In the genomic region with DNA sequence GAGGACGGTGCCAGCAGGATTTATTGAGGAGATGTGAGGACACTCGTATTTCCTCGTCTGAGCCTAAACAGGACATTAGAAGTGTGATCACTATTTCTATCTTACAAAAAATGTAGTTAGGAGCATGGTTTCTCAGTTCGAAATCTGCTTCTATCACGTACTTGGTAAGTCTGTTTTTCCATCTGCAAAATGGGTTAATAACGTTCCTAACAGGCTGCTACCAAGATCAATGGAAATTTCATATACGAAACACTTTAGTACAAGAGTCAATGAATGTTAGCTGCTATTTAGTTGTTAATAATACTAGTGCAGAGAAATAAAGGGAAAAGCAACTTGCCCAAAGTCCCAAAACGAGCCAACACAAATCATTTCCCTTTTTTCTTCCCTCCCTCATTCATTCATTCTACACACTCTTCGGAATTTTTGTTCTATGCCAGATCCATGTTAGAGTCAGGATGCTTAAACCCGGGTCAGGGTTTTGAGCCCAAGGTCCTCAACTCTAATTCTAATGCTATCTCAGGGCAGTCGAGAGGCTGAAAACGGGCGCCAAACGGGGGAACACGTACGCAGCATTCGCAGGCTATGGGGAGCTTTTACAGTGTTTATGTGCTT, we compare ENCODE assay signal across 8 cellular contexts. TPM values are rescaled to one million over a fixed set of nuclear protein-coding genes. Genes with fewer than 3 reads are reported as not detected.
DNase-seq lines count a peak whose midpoint lies in the region; ATAC-seq, FAIRE-seq and TF ChIP-seq lines count a peak whose summit lies in the region.

No MANE protein-coding gene starts in this region.

- H3K79me2 ChIP-seq in HCT116 (ENCODE audit: insufficient read depth, low read length), result peaks cover 93% of the 10 kb centered on the region

- no peaks in the 10 kb centered on the region for H3K9me2 ChIP-seq in HCT116 (ENCODE audit: insufficient read depth)

- H4K20me1 ChIP-seq in HCT116 (ENCODE audit: insufficient read depth), result no peaks in the 10 kb centered on the region

- no TSS peak for BruUV-seq in HCT116 (replicated peaks; lab: Mats Ljungman, UMichigan)

- H2AFZ ChIP-seq in HCT116 (ENCODE audit: low read depth, low read length, poor library complexity, severe bottlenecking), result no peak overlapping the region

- H3K36me3 ChIP-seq in HCT116 (ENCODE audit: control insufficient read depth in 1 of 2, insufficient read depth in 2 of 2, low read length in 2 of 2), result peaks cover 19 to 27% of the 10 kb centered on the region in 2 experiments; a peak in 3 of 4 replicates
- peaks cover 0 to 31% of the 10 kb centered on the region in 2 donors for H3K36me3 ChIP-seq in adrenal gland (replicated peaks in 1 of 2)
- peaks cover 15% of the 10 kb centered on the region in 2 donors for H3K36me3 ChIP-seq in kidney (ENCODE audit: control insufficient read depth in 1 of 2, insufficient read depth in 2 of 2, low read length in 2 of 2)
- H3K36me3 ChIP-seq in testis (ENCODE audit: low read depth, missing control alignments), result no peaks in the 10 kb centered on the region

- POLR2A ChIA-PET in HCT116 (lab: Charles Lee), result interaction anchor here (0.8 to 1.5 kb wide), 7 partner anchors 12 to 126 kb away, joined by 3 to 18 read pairs (median 5); no protein-coding TSS in a partner anchor

- no peak for TF ChIP-seq RAD21 in HCT116 (IDR thresholded peaks at IDR 0.05; ENCODE audit: low read depth)

- intact Hi-C loops in HCT116 (cut with micrococcal nuclease), result no loop called here
- intact Hi-C loops in adrenal gland (cut with DNase I), result no loop called here
- intact Hi-C loops in kidney (cut with DNase I), result no loop called here
- intact Hi-C loops in testis (cut with DNase I; ENCODE audit: low total_unique reads), result no loop called here
- intact Hi-C loops in head of caudate nucleus (cut with DNase I), result no loop called here

- H3K27ac ChIP-seq in HCT116 (ENCODE audit: low read depth, low read length) (peak overlapping the region; percentile 73), adrenal gland (peak overlapping the region in 4 of 5 donors; percentile 72 to 95 (median 83)), kidney (ENCODE audit: low read depth in 2 of 2, low read length in 2 of 2) (peak overlapping the region; percentile 61 to 69), testis (peak overlapping the region; percentile 75 to 87)

- RAD21 ChIA-PET in HCT116 (lab: Charles Lee; ENCODE audit: low non-redundant PET in 1 of 2, low total read pairs in 2 of 2, uncharacterized antibody in 2 of 2, unreplicated experiment in 2 of 2), result no interaction called here

- DNase-seq in HCT116 (ENCODE audit: low read depth, low spot score) (no peak), adrenal gland (peak in 1 of 7 donors; percentile 8), kidney (no peak), testis (no peak), head of caudate nucleus (no peak), HuH-7 (ENCODE audit: low spot score) (no peak)

- no peak for FAIRE-seq in kidney (lab: Jason Lieb, UNC)

- ATAC-seq in HCT116 (no peak; the same call in 1 of the 2 replicates), GM21737 (IDR thresholded peaks at IDR 0.05; ENCODE audit: unreplicated experiment) (no peak), HG03442 (IDR thresholded peaks at IDR 0.05; ENCODE audit: unreplicated experiment) (no peak)

- no peak for TF ChIP-seq CTCF in HCT116 (IDR thresholded peaks at IDR 0.05 in 2 of 3, conservative IDR thresholded peaks at IDR 0.05 in 1 of 3; ENCODE audit: borderline replicate concordance in 1 of 3, insufficient read depth in 1 of 3, low read depth in 2 of 3, low read length in 2 of 3)
- TF ChIP-seq CTCF in adrenal gland (IDR thresholded peaks at IDR 0.05), result no peak
- TF ChIP-seq CTCF in kidney (IDR thresholded peaks at IDR 0.05; ENCODE audit: borderline replicate concordance, extremely low read depth, insufficient read depth), result no peak
- TF ChIP-seq CTCF in testis (IDR thresholded peaks at IDR 0.05), result no peak

- CTCF ChIA-PET in HCT116 (lab: Charles Lee), result interaction anchor here (1.0 to 1.6 kb wide), 3 partner anchors 110 to 115 kb away, joined by 3 to 8 read pairs (median 8); no protein-coding TSS in a partner anchor

- no peaks in the 10 kb centered on the region for H3K9me3 ChIP-seq in HCT116 (ENCODE audit: control insufficient read depth in 1 of 2, insufficient read depth in 1 of 2, low read depth in 1 of 2, low read length in 2 of 2)
- H3K9me3 ChIP-seq in adrenal gland (replicated peaks in 1 of 3), result no peaks in the 10 kb centered on the region
- H3K9me3 ChIP-seq in kidney (ENCODE audit: control insufficient read depth in 1 of 2, low read length in 2 of 2), result no peaks in the 10 kb centered on the region
- no peaks in the 10 kb centered on the region for H3K9me3 ChIP-seq in testis

- TF ChIP-seq POLR2A in HCT116 (IDR thresholded peaks at IDR 0.05; ENCODE audit: borderline replicate concordance, extremely low read depth, insufficient read depth, insufficient read length) (no peak), adrenal gland (IDR thresholded peaks at IDR 0.05) (no peak), testis (IDR thresholded peaks at IDR 0.05) (no peak)

- H3K4me3 ChIP-seq in HCT116 (replicated peaks in 1 of 2; ENCODE audit: low read depth in 1 of 2, low read length in 2 of 2) (peak overlapping the region; percentile 65 to 98), adrenal gland (peak overlapping the region; percentile 27 to 94 (median 70)), kidney (ENCODE audit: low read length in 2 of 2) (peak overlapping the region; percentile 94 to 99), testis (peak overlapping the region; percentile 86 to 88)

- H3K4me2 ChIP-seq in HCT116 (ENCODE audit: low read length), result peak overlapping the region; percentile 96

- peaks cover 4 to 22% of the 10 kb centered on the region in 2 experiments; a peak in 3 of 4 replicates for H3K4me1 ChIP-seq in HCT116 (ENCODE audit: control insufficient read depth in 1 of 2, insufficient read depth in 2 of 2, low read length in 2 of 2)
- peaks cover 10 to 40% of the 10 kb centered on the region in 2 donors for H3K4me1 ChIP-seq in adrenal gland (replicated peaks in 1 of 2)
- H3K4me1 ChIP-seq in kidney (ENCODE audit: control insufficient read depth in 1 of 2, insufficient read depth in 1 of 2, low read depth in 1 of 2, low read length in 2 of 2), result peaks cover 12 to 16% of the 10 kb centered on the region in 2 donors
- peaks cover 13% of the 10 kb centered on the region for H3K4me1 ChIP-seq in testis

- no peaks in the 10 kb centered on the region for H3K27me3 ChIP-seq in HCT116 (ENCODE audit: insufficient read depth, low read length)
- H3K27me3 ChIP-seq in adrenal gland, result no peaks in the 10 kb centered on the region
- no peaks in the 10 kb centered on the region for H3K27me3 ChIP-seq in testis

- peak overlapping the region; percentile 97 for H3K9ac ChIP-seq in HCT116 (ENCODE audit: low read length)
- H3K9ac ChIP-seq in kidney (ENCODE audit: low read length in 2 of 2), result peak overlapping the region; percentile 88 to 98

- WGBS in adrenal gland, 4 donors, result 15 to 26% (median 15%) methylated on average over 13 to 17 of the region's 17 CpGs
- WGBS in testis, 2 donors, result 12% methylated on average over 17 of the region's 17 CpGs

TF ChIP-seq in HCT116, 20 proteins besides CTCF, POLR2A, EP300 and RAD21 (continues in another document):
- TF ChIP-seq ZFX (IDR thresholded peaks at IDR 0.05) (no peak), YY1 (IDR thresholded peaks at IDR 0.05; ENCODE audit: extremely low read depth, insufficient replicate concordance, low read depth, low read length) (no peak), SP1 (IDR thresholded peaks at IDR 0.05; ENCODE audit: low read depth) (no peak), SIN3A (IDR thresholded peaks at IDR 0.05; ENCODE audit: low read depth) (no peak), CBX3 (IDR thresholded peaks at IDR 0.05; ENCODE audit: low read depth) (no peak), JUND (IDR thresholded peaks at IDR 0.05) (no peak), SRF (IDR thresholded peaks at IDR 0.05; ENCODE audit: low read depth) (no peak), POLR2AphosphoS5 (IDR thresholded peaks at IDR 0.05; ENCODE audit: low read depth, low read length) (no peak), CEBPB (IDR thresholded peaks at IDR 0.05; ENCODE audit: low read depth) (no peak), FOSL1 (IDR thresholded peaks at IDR 0.05; ENCODE audit: low read depth) (no peak), TCF7L2 (IDR thresholded peaks at IDR 0.05; ENCODE audit: borderline replicate concordance, extremely low read depth, insufficient read depth, insufficient read length) (no peak)
- TF ChIP-seq, protein P1, sequence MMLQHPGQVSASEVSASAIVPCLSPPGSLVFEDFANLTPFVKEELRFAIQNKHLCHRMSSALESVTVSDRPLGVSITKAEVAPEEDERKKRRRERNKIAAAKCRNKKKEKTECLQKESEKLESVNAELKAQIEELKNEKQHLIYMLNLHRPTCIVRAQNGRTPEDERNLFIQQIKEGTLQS (IDR thresholded peaks at IDR 0.05), result no peak

RNA-seq across cellular contexts. Expression of a gene that starts 0.6 kb away (rescaled TPM):
- 91.8 TPM for total RNA-seq in HCT116 (2021; ENCODE audit: unreplicated experiment)
- 58.0 and 70.7 TPM in 2 replicates for polyA plus RNA-seq in HCT116 (2012)
- 10 to 100 TPM; 25.9 to 58.7 (median 41.3) TPM for total RNA-seq in adrenal gland
- 10 to 100 TPM; 12.0 to 37.1 (median 15.9) TPM for polyA plus RNA-seq in adrenal gland
- 44.2 TPM for total RNA-seq in kidney
- 31.3 TPM for polyA plus RNA-seq in kidney (ENCODE audit: insufficient read depth, low read depth, low replicate concordance)
- total RNA-seq in testis, result 10 to 100 TPM; 65.3 to 75.1 TPM
- 52.8 TPM for polyA plus RNA-seq in testis (ENCODE audit: insufficient read depth, low read depth, low replicate concordance)

RNA-seq across cellular contexts. Expression of a gene that starts 0.9 kb away (rescaled TPM):
- total RNA-seq in HCT116 (2021; ENCODE audit: unreplicated experiment), result 27.8 TPM
- polyA plus RNA-seq in HCT116 (2012), result 24.4 and 31.4 TPM in 2 replicates
- total RNA-seq in adrenal gland, result 10 to 100 TPM; 20.9 to 49.8 (median 26.2) TPM
- 10 to 100 TPM; 31.5 to 62.1 (median 45.1) TPM for polyA plus RNA-seq in adrenal gland
- total RNA-seq in kidney, result 27.5 TPM
- 42.0 TPM for polyA plus RNA-seq in kidney (ENCODE audit: insufficient read depth, low read depth, low replicate concordance)
- 10 to 100 TPM; 61.1 to 75.0 TPM for total RNA-seq in testis
- polyA plus RNA-seq in testis (ENCODE audit: insufficient read depth, low read depth, low replicate concordance), result 105 TPM

RNA-seq across cellular contexts. Expression of a gene that starts 56.3 kb away (rescaled TPM):
- total RNA-seq in HCT116 (2021; ENCODE audit: unreplicated experiment) (1.1 TPM), adrenal gland (100 to 1,000 TPM in 1 of 8 donors, 10 to 100 TPM in 3, 1 to 10 TPM in 4; 2.9 to 121 (median 8.5) TPM), kidney (0.19 TPM), testis (1 to 10 TPM in 1 of 2 donors, under 1 TPM in 1; 0.39 to 1.4 TPM)
- polyA plus RNA-seq in HCT116 (2012), result 0.88 and 2.0 TPM in 2 replicates
- polyA plus RNA-seq in adrenal gland (100 to 1,000 TPM in 1 of 3 donors, 10 to 100 TPM in 1, 1 to 10 TPM in 1; 9.4 to 195 (median 10.7) TPM), kidney (ENCODE audit: insufficient read depth, low read depth, low replicate concordance) (0.34 TPM), testis (ENCODE audit: insufficient read depth, low read depth, low replicate concordance) (1.5 TPM)
